Comparison of ENCODE assay signal across 23 cellular contexts in genomic region chr6:11934638-11935037, GRCh38.
A peak's percentile ranks its signal among the peaks of the same experiment; 100 is the strongest.
DNase-seq lines count a peak whose midpoint lies in the region; ATAC-seq and TF ChIP-seq lines count a peak whose summit lies in the region.
"Had no signal": no experiment of that assay in that cellular context is flagged by ENCODE, and none has a peak within 500 bp of the region (broad histone marks: within the 10 kb centered on the region; RNA-seq: fewer than 3 reads in every experiment).

No MANE protein-coding gene starts in this region.

- H3K9me2 ChIP-seq in PC-9 (ENCODE audit: insufficient read depth) (no peaks in the 10 kb centered on the region), hepatocyte (replicated peaks; ENCODE audit: insufficient read depth) (no peaks in the 10 kb centered on the region)

- no TSS peak for BruUV-seq in PC-9 (replicated peaks; lab: Mats Ljungman, UMichigan)

- H3K27me3 ChIP-seq in PC-9 (ENCODE audit: insufficient read depth, low read depth) (no peaks in the 10 kb centered on the region), hepatocyte (no peaks in the 10 kb centered on the region), liver (ENCODE audit: control insufficient read depth in 4 of 4, insufficient read depth in 4 of 4, low read length in 3 of 4) (no peaks in the 10 kb centered on the region), upper lobe of right lung (no peaks in the 10 kb centered on the region)
- H3K27me3 ChIP-seq: BE2C; BLaER1 treated with 17β-estradiol and CSF1 and Interleukin-3, amounts not matched to agents 10 nM and 100 nM had no signal

- no peak overlapping the region for H3K4me3 ChIP-seq in PC-9
- H3K4me3 ChIP-seq in hepatocyte, result no peak overlapping the region
- peak overlapping the region in 1 of 3 donors; percentile 21 for H3K4me3 ChIP-seq in liver (ENCODE audit: low read depth in 1 of 3, low read length in 3 of 3)
- no peak overlapping the region for H3K4me3 ChIP-seq in upper lobe of right lung
- H3K4me3 ChIP-seq: A549; BLaER1 treated with 17β-estradiol and CSF1 and Interleukin-3, amounts not matched to agents 10 nM and 100 nM; GM12878; HAP-1 had no signal

- WGBS in hepatocyte (ENCODE audit: low lambda C conversion rate, missing lambda C conversion rate), result 82% methylated on average over 6 of the region's 6 CpGs
- WGBS in liver, result 43% methylated on average over 6 of the region's 6 CpGs

- H3K27ac ChIP-seq in PC-9, result no peak overlapping the region
- H3K27ac ChIP-seq in hepatocyte, result peak overlapping the region; percentile 60
- H3K27ac ChIP-seq in liver (ENCODE audit: low read depth in 1 of 2, low read length in 2 of 2), result peak overlapping the region; percentile 77 to 78
- no peak overlapping the region for H3K27ac ChIP-seq in upper lobe of right lung
- H3K27ac ChIP-seq: A549; BLaER1 treated with 17β-estradiol and CSF1 and Interleukin-3, amounts not matched to agents 10 nM and 100 nM had no signal

- H4K20me1 ChIP-seq in PC-9 (ENCODE audit: insufficient read depth) (no peaks in the 10 kb centered on the region), hepatocyte (ENCODE audit: insufficient read depth, poor library complexity, severe bottlenecking) (no peaks in the 10 kb centered on the region)
- H4K20me1 ChIP-seq: BLaER1 treated with 17β-estradiol and CSF1 and Interleukin-3, amounts not matched to agents 10 nM and 100 nM had no signal

- H3K9me3 ChIP-seq in PC-9 (ENCODE audit: insufficient read depth, low read depth) (no peaks in the 10 kb centered on the region), hepatocyte (ENCODE audit: low read depth) (no peaks in the 10 kb centered on the region), liver (ENCODE audit: control insufficient read depth in 4 of 4, low read length in 3 of 4) (no peaks in the 10 kb centered on the region), upper lobe of right lung (no peaks in the 10 kb centered on the region)
- H3K9me3 ChIP-seq: A549, BE2C, HAP-1 had no signal

- DNase-seq in PC-9 (no peak), hepatocyte (ENCODE audit: low spot score) (no peak), upper lobe of right lung (no peak)
- no peak for DNase-seq in activated CD4-positive, alpha-beta T cell treated with anti-CD3 and anti-CD28 coated beads for 48 hours
- DNase-seq: 8988T; ACHN; AML-193; BE2C; CD4-positive, alpha-beta T cell; CD8-positive, alpha-beta memory T cell; DMS 273 treated with DMSO at 0.1 percent for 48 hours; DMS79; EL; GDM1; GOT3; HFFc6 had no signal

- TF ChIP-seq CTCF in PC-9 (conservative IDR thresholded peaks at IDR 0.05) (no peak), hepatocyte (IDR thresholded peaks at IDR 0.05; ENCODE audit: poor library complexity) (no peak), liver (IDR thresholded peaks at IDR 0.05; ENCODE audit: low read depth, low read length, missing input control) (no peak), upper lobe of right lung (IDR thresholded peaks at IDR 0.05) (no peak)

- H3K4me2 ChIP-seq in PC-9 (no peak overlapping the region), hepatocyte (no peak overlapping the region)
- H3K4me2 ChIP-seq: A549; BLaER1 treated with 17β-estradiol and CSF1 and Interleukin-3, amounts not matched to agents 10 nM and 100 nM had no signal

- intact Hi-C loops in PC-9 (cut with micrococcal nuclease; ENCODE audit: unreplicated experiment), result no loop called here
- intact Hi-C loops in upper lobe of right lung (cut with DNase I), result no loop called here

- H3K36me3 ChIP-seq in PC-9 (ENCODE audit: low read depth) (no peaks in the 10 kb centered on the region), hepatocyte (replicated peaks; ENCODE audit: insufficient read depth, low read depth) (no peaks in the 10 kb centered on the region), liver (ENCODE audit: control insufficient read depth in 4 of 4, insufficient read depth in 3 of 4, low read depth in 1 of 4, low read length in 3 of 4) (no peaks in the 10 kb centered on the region), upper lobe of right lung (no peaks in the 10 kb centered on the region)
- H3K36me3 ChIP-seq: BE2C; BLaER1 treated with 17β-estradiol and CSF1 and Interleukin-3, amounts not matched to agents 10 nM and 100 nM; HAP-1 had no signal

- no peaks in the 10 kb centered on the region for H3K79me2 ChIP-seq in PC-9 (ENCODE audit: low read depth)
- no peaks in the 10 kb centered on the region for H3K79me2 ChIP-seq in hepatocyte

- CTCF ChIA-PET in PC-9 (lab: Charles Lee), result no interaction called here

- POLR2A ChIA-PET in PC-9 (lab: Charles Lee; ENCODE audit: unreplicated experiment), result no interaction called here

- ATAC-seq in upper lobe of right lung, result peak; percentile 73
- no peak for ATAC-seq in HG02973 (IDR thresholded peaks at IDR 0.05; ENCODE audit: unreplicated experiment)
- ATAC-seq in GM18868 (IDR thresholded peaks at IDR 0.05; ENCODE audit: unreplicated experiment), result no peak
- ATAC-seq: A549, GM12878 had no signal

- H3K4me1 ChIP-seq in PC-9 (replicated peaks; ENCODE audit: insufficient read depth) (no peaks in the 10 kb centered on the region), hepatocyte (ENCODE audit: insufficient read depth) (no peaks in the 10 kb centered on the region), liver (ENCODE audit: control insufficient read depth in 4 of 4, insufficient read depth in 4 of 4, low read length in 3 of 4) (peaks cover 0 to 20% (median 10%) of the 10 kb centered on the region in 4 donors), upper lobe of right lung (no peaks in the 10 kb centered on the region)
- H3K4me1 ChIP-seq: A549, BE2C, HAP-1 had no signal

- peak overlapping the region in 1 of 2 donors; percentile 68 for H3K9ac ChIP-seq in liver (ENCODE audit: low read depth in 1 of 2, low read length in 2 of 2)
- H3K9ac ChIP-seq: BLaER1 treated with 17β-estradiol and CSF1 and Interleukin-3, amounts not matched to agents 10 nM and 100 nM had no signal

- H2AFZ ChIP-seq in PC-9, result peak overlapping the region; percentile 40; the same call in 1 of the 2 replicates
- H2AFZ ChIP-seq in hepatocyte, result peak overlapping the region; percentile 34

- peak; percentile 47 to 69 for TF ChIP-seq RAD21 in liver (IDR thresholded peaks at IDR 0.05)

- no peaks in the 10 kb centered on the region for H3F3A ChIP-seq in PC-9 (ENCODE audit: insufficient read depth, low read depth)

TF ChIP-seq in liver, 16 proteins besides CTCF, POLR2A, EP300 and RAD21 (continues in another document):
- TF ChIP-seq REST (IDR thresholded peaks at IDR 0.05) (peak; percentile 72), HNF4A (conservative IDR thresholded peaks at IDR 0.05) (peak; percentile 84 to 88), RXRA (IDR thresholded peaks at IDR 0.05) (peak; percentile 70 to 74), MAX (IDR thresholded peaks at IDR 0.05) (peak; percentile 61), SP1 (IDR thresholded peaks at IDR 0.05) (peak; percentile 87), ATF3 (IDR thresholded peaks at IDR 0.05) (peak; percentile 63), ZBTB33 (IDR thresholded peaks at IDR 0.05) (peak; percentile 12), TAF1 (conservative IDR thresholded peaks at IDR 0.05) (peak; percentile 81), JUND (IDR thresholded peaks at IDR 0.05) (peak; percentile 57 to 64), FOXA2 (IDR thresholded peaks at IDR 0.05) (peak; percentile 83), NR2F2 (IDR thresholded peaks at IDR 0.05) (no peak), GABPA (IDR thresholded peaks at IDR 0.05 in 1 of 2, conservative IDR thresholded peaks at IDR 0.05 in 1 of 2) (no peak), EGR1 (IDR thresholded peaks at IDR 0.05; ENCODE audit: low read depth in 2 of 2) (peak in 1 of 2 donors; percentile 29)

Comparison
In these comparisons a context has a peak if more than half of its experiments do, and no peak if none do; other contexts are left out.
1. H3K27ac ChIP-seq: peak in hepatocyte (single experiment) and liver (2 of 2); none in PC-9 (single experiment) and upper lobe of right lung (single experiment).